In genomic region chr22:18073927-18074326, GRCh38 we compare ENCODE assay signal across 1 cellular context. TPM values are rescaled to one million over a fixed set of nuclear protein-coding genes. Genes with fewer than 3 reads are reported as not detected.
"Had no signal": no experiment of that assay in that cellular context is flagged by ENCODE, and none has a peak within 500 bp of the region (broad histone marks: within the 10 kb centered on the region; RNA-seq: fewer than 3 reads in every experiment).

No MANE protein-coding gene starts in this region.

RNA-seq across cellular contexts. Expression of gene TUBA8, which starts 36.7 kb away (rescaled TPM):
- total RNA-seq: stomach had no signal
